In genomic region chr12:107847830-107848229, GRCh38 we compare ENCODE assay signal across 20 cellular contexts.
DNase-seq lines count a peak whose midpoint lies in the region; ATAC-seq and TF ChIP-seq lines count a peak whose summit lies in the region.
"Had no signal": no experiment of that assay in that cellular context is flagged by ENCODE, and none has a peak within 500 bp of the region (broad histone marks: within the 10 kb centered on the region; RNA-seq: fewer than 3 reads in every experiment).

No MANE protein-coding gene starts in this region.

- peaks cover 71% of the 10 kb centered on the region for H3K27me3 Mint-ChIP-seq in endodermal cell (ENCODE audit: insufficient read depth)

- H3K27me3 ChIP-seq in endodermal cell (ENCODE audit: control insufficient read depth, insufficient read depth, low read length, poor library complexity, severe bottlenecking) (peaks cover 85% of the 10 kb centered on the region), upper lobe of left lung (peaks cover 0 to 30% (median 15%) of the 10 kb centered on the region in 4 donors)

- H3K4me1 ChIP-seq in endodermal cell (ENCODE audit: control insufficient read depth, insufficient read depth, low read length) (no peaks in the 10 kb centered on the region), upper lobe of left lung (peaks cover 11 to 21% (median 17%) of the 10 kb centered on the region in 4 donors)
- H3K4me1 ChIP-seq: BE2C had no signal

- ATAC-seq in upper lobe of left lung (ENCODE audit: low FRiP score in 2 of 2) = peak; percentile 10 to 15
- ATAC-seq in GM21423 (IDR thresholded peaks at IDR 0.05; ENCODE audit: unreplicated experiment) = no peak
- ATAC-seq in GM18517 (IDR thresholded peaks at IDR 0.05; ENCODE audit: unreplicated experiment) = no peak
- ATAC-seq: GM12878, K562 had no signal

- H3K9me3 ChIP-seq in endodermal cell (ENCODE audit: control insufficient read depth, low read length) (no peaks in the 10 kb centered on the region), upper lobe of left lung (no peaks in the 10 kb centered on the region)
- H3K9me3 ChIP-seq: BE2C had no signal

- no peak for TF ChIP-seq CTCF in endodermal cell (conservative IDR thresholded peaks at IDR 0.05)
- TF ChIP-seq CTCF in upper lobe of left lung (IDR thresholded peaks at IDR 0.05) = no peak

- H3K36me3 Mint-ChIP-seq in endodermal cell (ENCODE audit: low read depth) = no peaks in the 10 kb centered on the region

- DNase-seq in NCI-H345 (lab: John Stamatoyannopoulos, UW) (peak; percentile 6), NCI-H345 treated with DMSO at 0.1 percent for 48 hours (lab: John Stamatoyannopoulos, UW; ENCODE audit: unreplicated experiment) (no peak), NCI-H226 (peak; percentile 6), endodermal cell (peak; percentile 39), upper lobe of left lung (no peak), H4 (ENCODE audit: low spot score) (no peak)
- DNase-seq: 8988T; BE2C; Calu3; CD4-positive, alpha-beta T cell; NCI-H1048; NCI-H446; NCI-H748 treated with DMSO at 0.1 percent for 48 hours had no signal

- WGBS in endodermal cell (ENCODE audit: insufficient coverage in 1 of 2, insufficient read length in 1 of 2), 2 experiments = 33 to 55% methylated on average over 2 to 3 of the region's 3 CpGs
- 39 to 45% methylated on average over 2 to 3 of the region's 3 CpGs for WGBS in upper lobe of left lung, 2 donors

- H3K27ac Mint-ChIP-seq in endodermal cell = no peak overlapping the region
- H3K27ac Mint-ChIP-seq: CD4-positive, alpha-beta T cell had no signal

- peaks cover 3% of the 10 kb centered on the region for H3K9me3 Mint-ChIP-seq in endodermal cell
- H3K9me3 Mint-ChIP-seq: CD4-positive, alpha-beta T cell had no signal

- TF ChIP-seq POLR2A in upper lobe of left lung (IDR thresholded peaks at IDR 0.05) = no peak

- peaks cover 3% of the 10 kb centered on the region for H3K4me1 Mint-ChIP-seq in endodermal cell

- H3K4me3 ChIP-seq in endodermal cell (ENCODE audit: low read length) = no peak overlapping the region
- H3K4me3 ChIP-seq in upper lobe of left lung = no peak overlapping the region
- H3K4me3 ChIP-seq: GM12878, GM23248, K562, SK-N-MC had no signal

- TF ChIP-seq EP300 in upper lobe of left lung (IDR thresholded peaks at IDR 0.05) = no peak

- H3K4me3 Mint-ChIP-seq in endodermal cell = no peak overlapping the region
- H3K4me3 Mint-ChIP-seq: CD4-positive, alpha-beta T cell had no signal

- H3K36me3 ChIP-seq in endodermal cell (ENCODE audit: control insufficient read depth, insufficient read depth, low read length) (no peaks in the 10 kb centered on the region), upper lobe of left lung (no peaks in the 10 kb centered on the region)
- H3K36me3 ChIP-seq: BE2C had no signal

- H3K9ac ChIP-seq in endodermal cell (ENCODE audit: extremely low read depth, low read length, poor library complexity, severe bottlenecking) = no peak overlapping the region
- H3K9ac ChIP-seq: GM23248 had no signal

- H3K27ac ChIP-seq in endodermal cell (ENCODE audit: low read depth, low read length) (no peak overlapping the region), upper lobe of left lung (no peak overlapping the region)
- H3K27ac ChIP-seq: GM23248, HL-60, SK-N-MC had no signal

Comparison
In these comparisons a context has a peak if more than half of its experiments do, and no peak if none do; other contexts are left out.
1. DNase-seq: peak in NCI-H345 (single experiment), NCI-H226 (single experiment) and endodermal cell (single experiment); none in NCI-H345 treated with DMSO at 0.1 percent for 48 hours (single experiment), upper lobe of left lung (0 of 2) and H4 (single experiment).
2. ATAC-seq: peak in upper lobe of left lung (2 of 2); none in GM21423 (single experiment) and GM18517 (single experiment).